8 cellular contexts compared by ENCODE assay signal in the genomic region with DNA sequence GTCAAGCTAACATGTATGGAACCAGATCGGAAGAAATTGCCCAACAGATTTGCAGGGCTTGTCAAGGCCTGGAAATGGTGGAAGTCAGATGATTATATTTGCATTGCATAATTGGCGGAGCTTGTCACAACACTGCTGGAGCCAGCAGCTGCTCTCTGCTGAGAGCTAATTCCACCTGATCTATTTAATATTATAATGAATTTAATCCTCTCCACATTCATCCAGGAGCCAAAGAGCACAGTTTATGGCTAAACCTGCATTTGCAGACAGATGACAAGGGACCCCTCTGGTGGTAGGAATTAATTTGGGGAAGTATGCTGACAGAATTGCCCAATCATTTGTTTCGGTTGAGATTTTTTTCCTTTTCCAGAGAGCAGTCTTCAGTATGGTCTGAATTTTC.
A peak's percentile ranks its signal among the peaks of the same experiment; 100 is the strongest.
DNase-seq lines count a peak whose midpoint lies in the region; ATAC-seq and TF ChIP-seq lines count a peak whose summit lies in the region.

No MANE protein-coding gene starts in this region.

- no peak overlapping the region for H3K27ac ChIP-seq in testis

- no peaks in the 10 kb centered on the region for H3K36me3 ChIP-seq in testis (ENCODE audit: low read depth, missing control alignments)

- TF ChIP-seq CTCF in fibroblast of villous mesenchyme (IDR thresholded peaks at IDR 0.05; ENCODE audit: insufficient read depth, low read depth, low read length) (peak; percentile 32), testis (IDR thresholded peaks at IDR 0.05) (peak in 2 of 3 experiments; percentile 17 to 34), GM13977 (IDR thresholded peaks at IDR 0.05; ENCODE audit: extremely low read depth, insufficient read depth, missing control alignments) (no peak)

- no peak for ATAC-seq in GM18505 (IDR thresholded peaks at IDR 0.05; ENCODE audit: unreplicated experiment)
- ATAC-seq in HG03025 (IDR thresholded peaks at IDR 0.05; ENCODE audit: low FRiP score, unreplicated experiment): no peak

- TF ChIP-seq POLR2A in testis (IDR thresholded peaks at IDR 0.05): no peak
- TF ChIP-seq POLR2A in GM18505 (IDR thresholded peaks at IDR 0.05; ENCODE audit: borderline replicate concordance, extremely low read depth, insufficient read depth, insufficient read length): no peak

- no peaks in the 10 kb centered on the region for H3K9me3 ChIP-seq in testis

- 74 to 83% methylated on average over 3 of the region's 3 CpGs for WGBS in testis, 2 donors

- in situ Hi-C loops in GM13977 (cut with MboI; ENCODE audit: low pct_unique_long_range_greater_than_20kb, low sequenced_read_pairs, unreplicated experiment): no loop called here

- DNase-seq in DMS79 treated with DMSO at 0.1 percent for 48 hours (lab: John Stamatoyannopoulos, UW) (peak; percentile 41), DMS79 (lab: John Stamatoyannopoulos, UW) (no peak), NCI-H82 (lab: John Stamatoyannopoulos, UW) (peak; percentile 99), fibroblast of villous mesenchyme (ENCODE audit: low read depth) (peak; percentile 19), testis (no peak), GM13977 (ENCODE audit: low spot score) (no peak)

- intact Hi-C loops in testis (cut with DNase I; ENCODE audit: low total_unique reads): no loop called here

- no peak overlapping the region for H3K4me3 ChIP-seq in fibroblast of villous mesenchyme (ENCODE audit: low read depth, low read length)
- no peak overlapping the region for H3K4me3 ChIP-seq in testis

- H3K4me1 ChIP-seq in testis: no peaks in the 10 kb centered on the region

- H3K27me3 ChIP-seq in testis: no peaks in the 10 kb centered on the region

Comparison
In these comparisons a context has a peak if more than half of its experiments do, and no peak if none do; other contexts are left out.
1. DNase-seq: peak in DMS79 treated with DMSO at 0.1 percent for 48 hours (single experiment), NCI-H82 (single experiment) and fibroblast of villous mesenchyme (single experiment); none in DMS79 (single experiment), testis (single experiment) and GM13977 (single experiment).